Comparison of ENCODE assay signal across 37 cellular contexts in the genomic region with DNA sequence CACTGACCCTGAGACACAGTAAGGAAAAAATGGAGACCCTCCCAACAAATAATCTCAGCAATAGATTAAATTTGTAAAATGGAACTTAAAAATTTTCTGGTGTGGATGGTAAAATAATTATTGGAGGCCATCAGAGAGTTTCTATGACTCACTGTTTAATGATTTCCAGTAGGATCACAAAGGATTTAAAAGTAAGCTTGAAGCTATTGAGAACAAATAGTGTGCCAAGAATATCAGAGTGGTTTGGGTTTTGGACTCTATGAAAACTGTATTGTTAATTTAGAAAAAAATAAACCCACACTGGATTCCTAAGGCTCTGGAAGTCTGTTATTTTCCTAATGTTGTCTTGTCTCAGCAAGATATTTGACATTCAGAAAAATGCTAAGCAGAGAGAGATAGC.
A peak's percentile ranks its signal among the peaks of the same experiment; 100 is the strongest.
DNase-seq lines count a peak whose midpoint lies in the region; ATAC-seq and TF ChIP-seq lines count a peak whose summit lies in the region.
"Had no signal": no experiment of that assay in that cellular context is flagged by ENCODE, and none has a peak within 500 bp of the region (broad histone marks: within the 10 kb centered on the region; RNA-seq: fewer than 3 reads in every experiment).

No MANE protein-coding gene starts in this region.

- TF ChIP-seq CTCF in lower lobe of right lung (IDR thresholded peaks at IDR 0.05) = no peak

- H3K4me1 Mint-ChIP-seq in CD4-positive, alpha-beta memory T cell = no peaks in the 10 kb centered on the region
- H3K4me1 Mint-ChIP-seq: T-cell had no signal

- DNase-seq in GM03348 (ENCODE audit: low spot score) = peak; percentile 53
- DNase-seq in dedifferentiated amniotic fluid mesenchymal stem cell (ENCODE audit: extremely low spot score) = peak; percentile 16
- peak; percentile 16 for DNase-seq in myocyte (ENCODE audit: low read depth)
- DNase-seq in CD4-positive, alpha-beta memory T cell = no peak
- no peak for DNase-seq in lower lobe of right lung
- DNase-seq in posterior cingulate gyrus = no peak
- no peak for DNase-seq in NCI-H1048 (lab: John Stamatoyannopoulos, UW)
- DNase-seq: activated CD4-positive, alpha-beta T cell treated with anti-CD3 and anti-CD28 coated beads for 48 hours; activated effector memory CD4-positive, alpha-beta T cell treated with anti-CD3 and anti-CD28 coated beads, Interleukin-2, amount 50 U/mL, for 16 hours; activated T-cell treated with anti-CD3 and anti-CD28 coated beads, Interleukin-2, amount 50 U/mL, for 24 hours; anterior cingulate cortex; Calu3; DND-41; effector memory CD4-positive, alpha-beta T cell; GOT3; head of caudate nucleus; HFFc6; NCI-H1092; NCI-H1694; NCI-H446 treated with DMSO at 0.1 percent for 48 hours; NCI-H82; nephron progenitor cell; pancreas; RPMI8226; SJCRH30; spleen; stimulated activated CD8-positive, alpha-beta memory T cell treated with anti-CD3 and anti-CD28 coated beads, Interleukin-4, amount 100 ng/mL, for 48 hours; T-cell; WERI-Rb-1 had no signal

- no peak overlapping the region for H3K27ac Mint-ChIP-seq in CD4-positive, alpha-beta memory T cell
- H3K27ac Mint-ChIP-seq: activated naive CD8-positive, alpha-beta T cell; activated T-cell treated with anti-CD3 and anti-CD28 coated beads, Interleukin-2, amount 50 U/mL, for 24 hours; IgD-negative memory B cell; nephron progenitor cell; stimulated activated naive CD8-positive, alpha-beta T cell treated with anti-CD3 and anti-CD28 coated beads, Interleukin-15, Interleukin-2, amounts not matched to agents 100 ng/mL and 50 ng/mL, for 24 hours; T-cell had no signal

- intact Hi-C loops in CD4-positive, alpha-beta memory T cell (cut with micrococcal nuclease) = no loop called here
- intact Hi-C loops in lower lobe of right lung (cut with DNase I) = no loop called here
- intact Hi-C loops in posterior cingulate gyrus (cut with DNase I) = no loop called here

- peaks cover 5 to 6% of the 10 kb centered on the region in 2 donors for H3K27me3 Mint-ChIP-seq in CD4-positive, alpha-beta memory T cell

- H3K4me3 ChIP-seq in CD4-positive, alpha-beta memory T cell (ENCODE audit: low read length in 2 of 2) = no peak overlapping the region
- H3K4me3 ChIP-seq in lower lobe of right lung = no peak overlapping the region
- H3K4me3 ChIP-seq: coronary artery, lung, pancreas, right atrium auricular region, SJCRH30, spleen, vagina had no signal

- H3K4me3 Mint-ChIP-seq in CD4-positive, alpha-beta memory T cell = no peak overlapping the region
- H3K4me3 Mint-ChIP-seq: activated naive CD8-positive, alpha-beta T cell; activated T-cell treated with anti-CD3 and anti-CD28 coated beads, Interleukin-2, amount 50 U/mL, for 24 hours; HFFc6; IgD-negative memory B cell; nephron progenitor cell; stimulated activated naive CD8-positive, alpha-beta T cell treated with anti-CD3 and anti-CD28 coated beads, Interleukin-15, Interleukin-2, amounts not matched to agents 100 ng/mL and 50 ng/mL, for 24 hours; T-cell had no signal

- no peaks in the 10 kb centered on the region for H3K27me3 ChIP-seq in CD4-positive, alpha-beta memory T cell (ENCODE audit: insufficient read depth, low read length)
- H3K27me3 ChIP-seq in lower lobe of right lung (ENCODE audit: low read depth) = no peaks in the 10 kb centered on the region
- H3K27me3 ChIP-seq: pancreas, right atrium auricular region, SJCRH30, spleen, vagina had no signal

- H3K36me3 Mint-ChIP-seq in CD4-positive, alpha-beta memory T cell = no peaks in the 10 kb centered on the region
- H3K36me3 Mint-ChIP-seq: activated naive CD8-positive, alpha-beta T cell; IgD-negative memory B cell; T-cell had no signal

- H3K9me3 ChIP-seq in CD4-positive, alpha-beta memory T cell (ENCODE audit: control insufficient read depth in 1 of 2, low read length in 2 of 2) = no peaks in the 10 kb centered on the region
- H3K9me3 ChIP-seq in lower lobe of right lung = no peaks in the 10 kb centered on the region
- H3K9me3 ChIP-seq: pancreas, right atrium auricular region, SJCRH30, spleen, vagina had no signal

- POLR2A ChIA-PET in CD4-positive, alpha-beta memory T cell (lab: Charles Lee; ENCODE audit: partially characterized antibody) = no interaction called here

- no peak overlapping the region for H3K27ac ChIP-seq in CD4-positive, alpha-beta memory T cell (ENCODE audit: low read depth, low read length)
- no peak overlapping the region for H3K27ac ChIP-seq in lower lobe of right lung
- H3K27ac ChIP-seq: coronary artery, epithelial cell of prostate, pancreas, right atrium auricular region, SJCRH30, spleen, vagina, WERI-Rb-1 had no signal

- CTCF ChIA-PET in CD4-positive, alpha-beta memory T cell (lab: Charles Lee; ENCODE audit: partially characterized antibody) = no interaction called here

- H3K9me3 Mint-ChIP-seq in CD4-positive, alpha-beta memory T cell = peaks cover 0 to 3% (median 0%) of the 10 kb centered on the region in 8 donors
- H3K9me3 Mint-ChIP-seq: activated T-cell treated with anti-CD3 and anti-CD28 coated beads, Interleukin-2, amount 50 U/mL, for 24 hours; HFFc6; IgD-negative memory B cell; nephron progenitor cell; stimulated activated naive CD8-positive, alpha-beta T cell treated with anti-CD3 and anti-CD28 coated beads, Interleukin-15, Interleukin-2, amounts not matched to agents 100 ng/mL and 50 ng/mL, for 24 hours; T-cell had no signal

- H3K4me1 ChIP-seq in CD4-positive, alpha-beta memory T cell (ENCODE audit: insufficient read depth, low read length) = no peaks in the 10 kb centered on the region
- no peaks in the 10 kb centered on the region for H3K4me1 ChIP-seq in lower lobe of right lung
- H3K4me1 ChIP-seq: pancreas, right atrium auricular region, spleen, vagina had no signal

- no peak for ATAC-seq in lower lobe of right lung
- ATAC-seq: pancreas, T-cell had no signal

- H3K36me3 ChIP-seq in CD4-positive, alpha-beta memory T cell (ENCODE audit: insufficient read depth, low read length) = no peaks in the 10 kb centered on the region
- H3K36me3 ChIP-seq in lower lobe of right lung = no peaks in the 10 kb centered on the region
- H3K36me3 ChIP-seq: pancreas, right atrium auricular region, SJCRH30, spleen, vagina, WERI-Rb-1 had no signal

Comparison
In these comparisons a context has a peak if more than half of its experiments do, and no peak if none do; other contexts are left out.
1. DNase-seq: peak in GM03348 (single experiment), dedifferentiated amniotic fluid mesenchymal stem cell (single experiment) and myocyte (single experiment); none in CD4-positive, alpha-beta memory T cell (0 of 5), lower lobe of right lung (single experiment), posterior cingulate gyrus (0 of 10) and NCI-H1048 (single experiment).